ENCODE assay signal across 1 cellular context in genomic region chr13:49536144-49536873, GRCh38.
TF ChIP-seq lines count a peak whose summit lies in the region.

No MANE protein-coding gene starts in this region.

TF ChIP-seq in GM12878, 131 proteins besides CTCF, POLR2A, EP300 and RAD21 (continued from another document):
- no peak for TF ChIP-seq IRF5 (IDR thresholded peaks at IDR 0.05; ENCODE audit: borderline replicate concordance)
- TF ChIP-seq MTA2 (IDR thresholded peaks at IDR 0.05; ENCODE audit: low read depth), result no peak
- no peak for TF ChIP-seq RELB (IDR thresholded peaks at IDR 0.05; ENCODE audit: low read depth)
- TF ChIP-seq CHD2 (IDR thresholded peaks at IDR 0.05; ENCODE audit: borderline replicate concordance, low read depth, low read length), result no peak
- no peak for TF ChIP-seq BMI1 (IDR thresholded peaks at IDR 0.05; ENCODE audit: borderline replicate concordance)
- no peak for TF ChIP-seq E2F4 (IDR thresholded peaks at IDR 0.05; ENCODE audit: low read depth, low read length)
